8 cellular contexts compared by ENCODE assay signal in genomic region chr2:218289639-218290315, GRCh38. TPM values are rescaled to one million over a fixed set of nuclear protein-coding genes. Genes with fewer than 3 reads are reported as not detected.
DNase-seq lines count a peak whose midpoint lies in the region; ATAC-seq and TF ChIP-seq lines count a peak whose summit lies in the region.

No MANE protein-coding gene starts in this region.

- TF ChIP-seq CTCF in OCI-LY7 (conservative IDR thresholded peaks at IDR 0.05; ENCODE audit: low read length), result no peak
- TF ChIP-seq CTCF in neural crest cell (conservative IDR thresholded peaks at IDR 0.05), result no peak

- H3K9me2 ChIP-seq in OCI-LY7 (ENCODE audit: insufficient read depth, low read length), result no peaks in the 10 kb centered on the region

- no peaks in the 10 kb centered on the region for H3K36me3 Mint-ChIP-seq in neural crest cell (ENCODE audit: low read depth)

- ATAC-seq in HG02623 (IDR thresholded peaks at IDR 0.05; ENCODE audit: unreplicated experiment) (no peak), GM21390 (IDR thresholded peaks at IDR 0.05; ENCODE audit: unreplicated experiment) (no peak)

- intact Hi-C loops in OCI-LY7 (cut with micrococcal nuclease; ENCODE audit: unreplicated experiment), result loop anchor here (2.0 to 5.0 kb wide), 2 partner anchors 71 to 178 kb away; no protein-coding TSS in a partner anchor

- BruUV-seq in OCI-LY7 (replicated peaks; lab: Mats Ljungman, UMichigan), result no TSS peak

- no peaks in the 10 kb centered on the region for H3K27me3 Mint-ChIP-seq in neural crest cell (ENCODE audit: low read depth)

- peak overlapping the region; percentile 17 for H3K4me3 Mint-ChIP-seq in neural crest cell

- H3K4me2 ChIP-seq in OCI-LY7 (ENCODE audit: low read length), result peak overlapping the region; percentile 94

- POLR2A ChIA-PET in OCI-LY7 (lab: Charles Lee), result interaction anchor here (0.5 to 2.7 kb wide), 14 partner anchors 14 to 116 kb away, joined by 3 to 24 read pairs (median 6); partner anchors contain the start of genes AAMP, CATIP and PNKD

- H3K27ac ChIP-seq in OCI-LY7 (ENCODE audit: low read depth, low read length, poor library complexity, severe bottlenecking), result peak overlapping the region; percentile 91

- H3K9me3 Mint-ChIP-seq in neural crest cell, result no peaks in the 10 kb centered on the region

- H3K36me3 ChIP-seq in OCI-LY7 (ENCODE audit: insufficient read depth, low read length), result no peaks in the 10 kb centered on the region

- peak overlapping the region; percentile 89 for H3K4me3 ChIP-seq in OCI-LY7 (ENCODE audit: low read depth, low read length, poor library complexity, severe bottlenecking)

- H3K27ac Mint-ChIP-seq in neural crest cell (ENCODE audit: unreplicated experiment), result no peak overlapping the region

- H3K4me1 ChIP-seq in OCI-LY7 (ENCODE audit: insufficient read depth, low read length, poor library complexity, severe bottlenecking), result peaks cover 81% of the 10 kb centered on the region

- H3K9me3 ChIP-seq in OCI-LY7 (ENCODE audit: low read length), result no peaks in the 10 kb centered on the region

- H4K20me1 ChIP-seq in OCI-LY7 (ENCODE audit: insufficient read depth, low read length), result no peaks in the 10 kb centered on the region

- CTCF ChIA-PET in OCI-LY7 (lab: Charles Lee; ENCODE audit: unreplicated experiment), result interaction anchor here (1.2 to 3.3 kb wide), 3 partner anchors 12 to 17 kb away, joined by 6 to 17 read pairs (median 11); no protein-coding TSS in a partner anchor

- H2AFZ ChIP-seq in OCI-LY7 (ENCODE audit: low read length), result peak overlapping the region; percentile 7; the same call in 1 of the 2 replicates

- DNase-seq in AG20443 (ENCODE audit: low spot score) (peak; percentile 54), OCI-LY7 (ENCODE audit: low spot score) (no peak), epidermal melanocyte (ENCODE audit: insufficient read length, low spot score) (peak; percentile 62), neural crest cell (ENCODE audit: low read depth, low spot score) (no peak), GOT3 (lab: John Stamatoyannopoulos, UW) (no peak), NCI-H524 treated with DMSO at 0.1 percent for 48 hours (lab: John Stamatoyannopoulos, UW) (no peak)

- peaks cover 34% of the 10 kb centered on the region for H3K4me1 Mint-ChIP-seq in neural crest cell

- H3K79me2 ChIP-seq in OCI-LY7 (ENCODE audit: insufficient read depth, low read depth, low read length), result peaks cover 58% of the 10 kb centered on the region

RNA-seq across cellular contexts. Expression of gene TMBIM1, which starts 2.5 kb away (rescaled TPM):
- 18.9 and 30.3 TPM in 2 replicates for total RNA-seq in OCI-LY7 (2014; rRNA removed; shearing (Covaris generic))
- total RNA-seq in OCI-LY7 (2022) (26.9 and 27.6 TPM in 2 replicates), neural crest cell (8.0 and 8.5 TPM in 2 replicates)

RNA-seq across cellular contexts. Expression of gene PNKD, which starts 19.5 kb away (rescaled TPM):
- total RNA-seq in OCI-LY7 (2014; rRNA removed; shearing (Covaris generic)), result 65.9 and 66.3 TPM in 2 replicates
- total RNA-seq in OCI-LY7 (2022), result 62.2 and 74.5 TPM in 2 replicates
- total RNA-seq in neural crest cell, result 40.3 and 42.3 TPM in 2 replicates

RNA-seq across cellular contexts. Expression of gene AAMP, which starts 19.8 kb away (rescaled TPM):
- total RNA-seq in OCI-LY7 (2014; rRNA removed; shearing (Covaris generic)), result 97.0 and 136 TPM in 2 replicates
- total RNA-seq in OCI-LY7 (2022), result 59.7 and 68.7 TPM in 2 replicates
- total RNA-seq in neural crest cell, result 76.6 and 77.6 TPM in 2 replicates

RNA-seq across cellular contexts. Expression of gene GPBAR1, which starts 29.0 kb away (rescaled TPM):
- total RNA-seq in OCI-LY7 (2014; rRNA removed; shearing (Covaris generic)), result 0.22 TPM in 1 of 2 replicates, not detected in the other
- total RNA-seq in OCI-LY7 (2022) (0.40 and 0.44 TPM in 2 replicates), neural crest cell (0.14 TPM in 1 of 2 replicates, not detected in the other)

Comparison
In these comparisons a context has a peak if more than half of its experiments do, and no peak if none do; other contexts are left out.
1. DNase-seq: peak in AG20443 (single experiment) and epidermal melanocyte (single experiment); none in OCI-LY7 (single experiment), neural crest cell (single experiment), GOT3 (single experiment) and NCI-H524 treated with DMSO at 0.1 percent for 48 hours (single experiment).